23 cellular contexts compared by ENCODE assay signal in genomic region chr17:63555475-63556156, GRCh38. TPM values are rescaled to one million over a fixed set of nuclear protein-coding genes. Genes with fewer than 3 reads are reported as not detected.
DNase-seq lines count a peak whose midpoint lies in the region; ATAC-seq and TF ChIP-seq lines count a peak whose summit lies in the region.
"Had no signal": no experiment of that assay in that cellular context is flagged by ENCODE, and none has a peak within 500 bp of the region (broad histone marks: within the 10 kb centered on the region; RNA-seq: fewer than 3 reads in every experiment).

No MANE protein-coding gene starts in this region.

- POLR2A ChIA-PET in CD4-positive, alpha-beta T cell (lab: Charles Lee), result interaction anchor here (0.7 kb wide), 1 partner anchor 129 kb away, joined by 3 read pairs; no protein-coding TSS in a partner anchor
- POLR2A ChIA-PET in naive thymus-derived CD8-positive, alpha-beta T cell (lab: Charles Lee), result no interaction called here

- no peak for DNase-seq in CD4-positive, alpha-beta T cell
- DNase-seq in Kasumi-1 (lab: John Stamatoyannopoulos, UW) (peak; percentile 72 to 79), globus pallidus (ENCODE audit: low spot score) (no peak)
- no peak for DNase-seq in naive thymus-derived CD8-positive, alpha-beta T cell
- DNase-seq: activated CD4-positive, CD25-positive, alpha-beta regulatory T cell treated with anti-CD3 and anti-CD28 coated beads, Interleukin-2, amount 50 U/mL, for 72 hours; activated CD8-positive, alpha-beta memory T cell treated with anti-CD3 and anti-CD28 coated beads, Interleukin-2, amount 10 ng/mL, durations not matched to agents 7 days and 5 days; activated naive CD4-positive, alpha-beta T cell; aorta; GOT3; hypothalamus; MM.1S; NCI-H2081; NCI-H510A; SHP77; stimulated activated CD4-positive, alpha-beta T cell treated with anti-CD3 and anti-CD28 coated beads, Interleukin-12 subunit alpha, Interleukin-12 subunit beta, amount 100 ng/mL, for 4 hours had no signal

- CTCF ChIA-PET in CD4-positive, alpha-beta T cell (lab: Charles Lee), result no interaction called here

- intact Hi-C loops in CD4-positive, alpha-beta T cell (cut with DNase I, micrococcal nuclease), result loop anchor here in 1 of 2 experiments (10.0 kb wide), 1 partner anchor 591 kb away; the partner anchor contains the start of gene TANC2

- no peaks in the 10 kb centered on the region for H3K9me3 Mint-ChIP-seq in CD4-positive, alpha-beta T cell
- H3K9me3 Mint-ChIP-seq in activated T-helper 17 cell treated with anti-CD3 and anti-CD28 coated beads, Interleukin-2, amount 50 U/mL, for 72 hours, result no peaks in the 10 kb centered on the region
- H3K9me3 Mint-ChIP-seq in naive thymus-derived CD8-positive, alpha-beta T cell, result no peaks in the 10 kb centered on the region

- TF ChIP-seq CTCF in CD4-positive, alpha-beta T cell (IDR thresholded peaks at IDR 0.05), result no peak

- no peaks in the 10 kb centered on the region for H3K9me3 ChIP-seq in CD4-positive, alpha-beta T cell (ENCODE audit: control insufficient read depth, low read length)
- H3K9me3 ChIP-seq: thoracic aorta had no signal

- H3K4me3 Mint-ChIP-seq in CD4-positive, alpha-beta T cell, result peak overlapping the region; percentile 61
- no peak overlapping the region for H3K4me3 Mint-ChIP-seq in activated T-helper 17 cell treated with anti-CD3 and anti-CD28 coated beads, Interleukin-2, amount 50 U/mL, for 72 hours
- H3K4me3 Mint-ChIP-seq in naive thymus-derived CD8-positive, alpha-beta T cell, result peak overlapping the region in 5 of 10 donors; percentile 22 to 74 (median 30)
- H3K4me3 Mint-ChIP-seq: activated CD8-positive, alpha-beta memory T cell treated with anti-CD3 and anti-CD28 coated beads, Interleukin-2, amount 10 ng/mL, durations not matched to agents 7 days and 5 days had no signal

- H3K27ac Mint-ChIP-seq in CD4-positive, alpha-beta T cell, result peak overlapping the region; percentile 42
- H3K27ac Mint-ChIP-seq in activated T-helper 17 cell treated with anti-CD3 and anti-CD28 coated beads, Interleukin-2, amount 50 U/mL, for 72 hours, result peak overlapping the region; percentile 58
- peak overlapping the region in 6 of 10 donors; percentile 1 to 82 (median 39) for H3K27ac Mint-ChIP-seq in naive thymus-derived CD8-positive, alpha-beta T cell
- H3K27ac Mint-ChIP-seq: activated CD8-positive, alpha-beta memory T cell treated with anti-CD3 and anti-CD28 coated beads, Interleukin-2, amount 10 ng/mL, durations not matched to agents 7 days and 5 days had no signal

- H3K36me3 Mint-ChIP-seq in CD4-positive, alpha-beta T cell (ENCODE audit: low read depth), result peaks cover 36% of the 10 kb centered on the region
- H3K36me3 Mint-ChIP-seq in activated T-helper 17 cell treated with anti-CD3 and anti-CD28 coated beads, Interleukin-2, amount 50 U/mL, for 72 hours (ENCODE audit: low read depth), result peaks cover 50% of the 10 kb centered on the region
- peaks cover 0 to 18% (median 7%) of the 10 kb centered on the region in 3 donors for H3K36me3 Mint-ChIP-seq in naive thymus-derived CD8-positive, alpha-beta T cell

- no peak for ATAC-seq in CD4-positive, alpha-beta T cell (ENCODE audit: poor library complexity)
- ATAC-seq in activated T-helper 17 cell treated with anti-CD3 and anti-CD28 coated beads, Interleukin-2, amount 50 U/mL, for 72 hours (replicated peaks), result no peak
- no peak for ATAC-seq in naive thymus-derived CD8-positive, alpha-beta T cell
- no peak for ATAC-seq in GM18867 (IDR thresholded peaks at IDR 0.05; ENCODE audit: unreplicated experiment)
- no peak for ATAC-seq in HG02642 (IDR thresholded peaks at IDR 0.05; ENCODE audit: poor library complexity, unreplicated experiment)
- ATAC-seq in GM21717 (IDR thresholded peaks at IDR 0.05; ENCODE audit: unreplicated experiment), result no peak
- ATAC-seq: activated CD8-positive, alpha-beta memory T cell treated with anti-CD3 and anti-CD28 coated beads, Interleukin-2, amount 10 ng/mL, durations not matched to agents 7 days and 5 days had no signal

- no peaks in the 10 kb centered on the region for H3K27me3 Mint-ChIP-seq in CD4-positive, alpha-beta T cell
- H3K27me3 Mint-ChIP-seq in activated T-helper 17 cell treated with anti-CD3 and anti-CD28 coated beads, Interleukin-2, amount 50 U/mL, for 72 hours, result no peaks in the 10 kb centered on the region
- H3K27me3 Mint-ChIP-seq in naive thymus-derived CD8-positive, alpha-beta T cell, result no peaks in the 10 kb centered on the region
- H3K27me3 Mint-ChIP-seq: activated CD8-positive, alpha-beta memory T cell treated with anti-CD3 and anti-CD28 coated beads, Interleukin-2, amount 10 ng/mL, durations not matched to agents 7 days and 5 days had no signal

- no peak overlapping the region for H3K27ac ChIP-seq in CD4-positive, alpha-beta T cell (ENCODE audit: low read depth, low read length)
- H3K27ac ChIP-seq: thoracic aorta had no signal

- H3K4me1 Mint-ChIP-seq in CD4-positive, alpha-beta T cell (ENCODE audit: low read depth), result peaks cover 86% of the 10 kb centered on the region
- peaks cover 36% of the 10 kb centered on the region for H3K4me1 Mint-ChIP-seq in activated T-helper 17 cell treated with anti-CD3 and anti-CD28 coated beads, Interleukin-2, amount 50 U/mL, for 72 hours
- peaks cover 32 to 85% (median 78%) of the 10 kb centered on the region in 4 donors for H3K4me1 Mint-ChIP-seq in naive thymus-derived CD8-positive, alpha-beta T cell

- H3K27me3 ChIP-seq in CD4-positive, alpha-beta T cell (ENCODE audit: control insufficient read depth, insufficient read depth, low read length), result no peaks in the 10 kb centered on the region

RNA-seq across cellular contexts. Expression of gene DCAF7, which starts 5.3 kb away (rescaled TPM):
- 10 to 100 TPM; 11.3 to 11.9 TPM for total RNA-seq in CD4-positive, alpha-beta T cell
- total RNA-seq in activated T-helper 17 cell treated with anti-CD3 and anti-CD28 coated beads, Interleukin-2, amount 50 U/mL, for 72 hours, result 100 to 1,000 TPM; 108 to 115 TPM
- total RNA-seq in naive thymus-derived CD8-positive, alpha-beta T cell, result 10 to 100 TPM; 70.4 to 76.0 TPM
- 10 to 100 TPM; 57.8 to 77.5 (median 75.6) TPM for polyA plus RNA-seq in naive thymus-derived CD8-positive, alpha-beta T cell

RNA-seq across cellular contexts. Expression of gene KCNH6, which starts 32.5 kb away (rescaled TPM):
- not detected for total RNA-seq in CD4-positive, alpha-beta T cell
- under 1 TPM in 1 of 2 donors, not detected in 1; 0.05 TPM for total RNA-seq in activated T-helper 17 cell treated with anti-CD3 and anti-CD28 coated beads, Interleukin-2, amount 50 U/mL, for 72 hours
- total RNA-seq in naive thymus-derived CD8-positive, alpha-beta T cell, result not detected
- not detected for polyA plus RNA-seq in naive thymus-derived CD8-positive, alpha-beta T cell
- total RNA-seq: activated CD8-positive, alpha-beta memory T cell treated with anti-CD3 and anti-CD28 coated beads, Interleukin-2, amount 10 ng/mL, durations not matched to agents 7 days and 5 days; aorta; chondrocyte; T-helper 2 cell treated with Interferon-gamma antibody and Interleukin-4, amounts not matched to agents 100 ng/mL and 5 ng/mL, for 36 hours; thoracic aorta had no signal
- polyA plus RNA-seq: aorta, keratinocyte had no signal

RNA-seq across cellular contexts. Expression of gene TACO1, which starts 45.1 kb away (rescaled TPM):
- 10 to 100 TPM; 11.3 to 13.2 TPM for total RNA-seq in CD4-positive, alpha-beta T cell
- total RNA-seq in activated T-helper 17 cell treated with anti-CD3 and anti-CD28 coated beads, Interleukin-2, amount 50 U/mL, for 72 hours, result 10 to 100 TPM; 12.5 to 27.8 TPM
- total RNA-seq in naive thymus-derived CD8-positive, alpha-beta T cell, result 10 to 100 TPM; 15.5 to 16.6 TPM
- 10 to 100 TPM; 11.3 to 18.3 (median 17.5) TPM for polyA plus RNA-seq in naive thymus-derived CD8-positive, alpha-beta T cell

Comparison
In these comparisons a context has a peak if more than half of its experiments do, and no peak if none do; other contexts are left out.
1. DNase-seq: peak in Kasumi-1 (2 of 2); none in CD4-positive, alpha-beta T cell (0 of 10), naive thymus-derived CD8-positive, alpha-beta T cell (0 of 10) and globus pallidus (single experiment).
2. RNA of gene DCAF7, which starts 5.3 kb away (total RNA-seq): 108 to 115 TPM in activated T-helper 17 cell treated with anti-CD3 and anti-CD28 coated beads, Interleukin-2, amount 50 U/mL, for 72 hours and 70.4 to 76.0 TPM in naive thymus-derived CD8-positive, alpha-beta T cell; 11.3 to 11.9 TPM in CD4-positive, alpha-beta T cell; every median in the first group is over 4 times any median in the second.
3. Peak in every context shown above with its lines, with median percentiles within 50 percentile points of each other: H3K27ac Mint-ChIP-seq.